Comparison of ENCODE assay signal across 8 cellular contexts in the genomic region with DNA sequence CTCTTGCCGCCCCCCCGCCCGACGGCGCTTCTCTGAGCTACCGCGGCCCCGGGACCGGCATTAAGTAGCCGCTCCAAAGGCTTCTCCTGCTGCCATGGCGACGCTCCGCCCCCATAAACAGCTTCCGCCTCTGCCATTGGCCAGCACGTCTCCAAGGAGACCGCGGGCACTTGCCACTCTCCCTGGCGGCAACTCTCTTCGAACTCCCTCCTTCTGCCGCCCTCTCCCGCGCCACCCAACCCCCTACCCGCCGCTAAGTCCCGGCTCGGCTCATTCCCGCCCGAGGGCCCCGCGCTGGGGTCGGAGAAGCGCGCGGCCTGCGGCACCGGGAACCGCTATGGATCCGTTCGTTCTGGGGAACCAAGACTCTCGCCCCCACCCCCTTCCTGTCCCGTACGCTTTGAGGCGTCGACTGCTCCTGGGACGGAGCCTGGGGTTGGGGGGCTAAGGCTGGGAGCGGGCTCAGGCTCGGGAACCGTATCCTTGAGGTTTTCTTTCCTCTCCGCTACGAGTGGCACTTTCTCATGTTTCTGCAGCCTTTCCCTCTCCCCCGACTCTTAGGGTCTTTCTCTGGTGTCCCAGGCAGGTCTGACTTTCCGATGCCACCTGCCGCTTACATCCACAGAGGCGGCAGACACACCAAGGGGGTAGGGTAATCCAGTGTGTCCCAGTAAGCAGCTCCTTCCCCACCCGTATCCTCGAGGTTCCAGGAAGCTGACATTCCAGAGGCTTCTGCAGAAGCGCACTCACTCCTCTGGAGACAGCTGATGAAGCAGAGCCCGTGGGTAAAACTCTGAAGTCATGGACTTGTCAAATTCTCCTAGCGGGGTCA. TPM values are rescaled to one million over a fixed set of nuclear protein-coding genes. Genes with fewer than 3 reads are reported as not detected.
DNase-seq lines count a peak whose midpoint lies in the region; ATAC-seq and TF ChIP-seq lines count a peak whose summit lies in the region.

FOXJ1 (minus strand) TSS at position 34 of the 832 bp plus-strand sequence. CDS start 850 bp downstream, outside the sequence.

- TF ChIP-seq CTCF in psoas muscle (IDR thresholded peaks at IDR 0.05), result no peak

- WGBS in right cardiac atrium, result 4% methylated on average over 59 of the region's 59 CpGs
- 2 to 5% (median 3%) methylated on average over 45 to 59 of the region's 59 CpGs for WGBS in psoas muscle, 3 donors

- peak within 1 kb of the TSS; percentile 95 for H3K27ac Mint-ChIP-seq in T-helper 17 cell

- intact Hi-C loops in right cardiac atrium (cut with DNase I) (no loop called here), psoas muscle (cut with DNase I) (no loop called here)

- peak; percentile 94 for DNase-seq in Daoy (ENCODE audit: low read depth)
- peak; percentile 78 for DNase-seq in NCI-H1694 (lab: John Stamatoyannopoulos, UW)
- peak; percentile 81 to 90 (median 89) for DNase-seq in T-helper 17 cell
- peak in 55 of 56 donors; percentile 24 to 94 (median 82) for DNase-seq in amygdala (lab: John Stamatoyannopoulos, UW)
- DNase-seq in right cardiac atrium, result peak; percentile 89 to 95 (median 95)
- peak; percentile 85 to 94 for DNase-seq in psoas muscle
- DNase-seq in ureter (ENCODE audit: low spot score), result peak; percentile 87

- H3K4me1 ChIP-seq in right cardiac atrium (ENCODE audit: control insufficient read depth, insufficient read depth, low read length), result no peaks in the 10 kb centered on the region
- H3K4me1 ChIP-seq in psoas muscle, result peaks cover 11% of the 10 kb centered on the region

- peaks cover 6% of the 10 kb centered on the region for H3K27me3 Mint-ChIP-seq in T-helper 17 cell

- ATAC-seq in HG02623 (IDR thresholded peaks at IDR 0.05; ENCODE audit: unreplicated experiment) (peak; percentile 56), T-helper 17 cell (peak; percentile 86), right cardiac atrium (peak; percentile 93), psoas muscle (peak; percentile 89 to 96 (median 92))

- H3K4me1 Mint-ChIP-seq in T-helper 17 cell, result peaks cover 50% of the 10 kb centered on the region

- peaks cover 0 to 13% of the 10 kb centered on the region in 2 donors for H3K36me3 ChIP-seq in psoas muscle (ENCODE audit: insufficient read depth in 1 of 2, low read depth in 1 of 2)

- H3K36me3 Mint-ChIP-seq in T-helper 17 cell (ENCODE audit: low read depth), result peaks cover 2% of the 10 kb centered on the region

- peak within 1 kb of the TSS; percentile 82 for H3K4me3 Mint-ChIP-seq in T-helper 17 cell

- no peaks in the 10 kb centered on the region for H3K27me3 ChIP-seq in right cardiac atrium (ENCODE audit: control insufficient read depth, insufficient read depth)
- H3K27me3 ChIP-seq in psoas muscle (ENCODE audit: insufficient read depth in 3 of 3, low read length in 2 of 3), result peaks cover 0 to 42% (median 24%) of the 10 kb centered on the region in 3 donors

- H3K4me3 ChIP-seq in right cardiac atrium (ENCODE audit: low read length), result peak within 1 kb of the TSS; percentile 18
- H3K4me3 ChIP-seq in psoas muscle, result peak within 1 kb of the TSS; percentile 67

- no peak within 1 kb of the TSS for H3K27ac ChIP-seq in right cardiac atrium (ENCODE audit: low read length)
- H3K27ac ChIP-seq in psoas muscle, result no peak within 1 kb of the TSS

- H3K9me3 ChIP-seq in T-helper 17 cell (ENCODE audit: control insufficient read depth, low read length, poor library complexity, severe bottlenecking) (no peaks in the 10 kb centered on the region), right cardiac atrium (ENCODE audit: control insufficient read depth, low read length) (no peaks in the 10 kb centered on the region), psoas muscle (no peaks in the 10 kb centered on the region)

RNA-seq across cellular contexts. Expression of gene FOXJ1, which starts in this region (rescaled TPM):
- total RNA-seq in Daoy (2014; rRNA removed; shearing (Covaris generic)), result not detected in 2 replicates
- 1 to 10 TPM; 1.3 to 2.1 TPM for total RNA-seq in T-helper 17 cell
- not detected for total RNA-seq in right cardiac atrium
- not detected for polyA plus RNA-seq in right cardiac atrium
- under 1 TPM in 2 of 4 donors, not detected in 2; 0.11 to 0.15 TPM for total RNA-seq in psoas muscle
- polyA plus RNA-seq in psoas muscle, result under 1 TPM; 0.07 to 0.11 (median 0.09) TPM
- 2.5 TPM for total RNA-seq in ureter

Comparison
In these comparisons a context has a peak if more than half of its experiments do, and no peak if none do; other contexts are left out.
1. Peak in DNase-seq in Daoy; RNA of the gene not detected or under 1 TPM.
2. Peak in DNase-seq, ATAC-seq and H3K4me3 ChIP-seq in right cardiac atrium; RNA of the gene not detected or under 1 TPM.
3. Peak in DNase-seq, ATAC-seq and H3K4me3 ChIP-seq in psoas muscle; RNA of the gene not detected or under 1 TPM.